Comparison of ENCODE assay signal across 10 cellular contexts in the genomic region with DNA sequence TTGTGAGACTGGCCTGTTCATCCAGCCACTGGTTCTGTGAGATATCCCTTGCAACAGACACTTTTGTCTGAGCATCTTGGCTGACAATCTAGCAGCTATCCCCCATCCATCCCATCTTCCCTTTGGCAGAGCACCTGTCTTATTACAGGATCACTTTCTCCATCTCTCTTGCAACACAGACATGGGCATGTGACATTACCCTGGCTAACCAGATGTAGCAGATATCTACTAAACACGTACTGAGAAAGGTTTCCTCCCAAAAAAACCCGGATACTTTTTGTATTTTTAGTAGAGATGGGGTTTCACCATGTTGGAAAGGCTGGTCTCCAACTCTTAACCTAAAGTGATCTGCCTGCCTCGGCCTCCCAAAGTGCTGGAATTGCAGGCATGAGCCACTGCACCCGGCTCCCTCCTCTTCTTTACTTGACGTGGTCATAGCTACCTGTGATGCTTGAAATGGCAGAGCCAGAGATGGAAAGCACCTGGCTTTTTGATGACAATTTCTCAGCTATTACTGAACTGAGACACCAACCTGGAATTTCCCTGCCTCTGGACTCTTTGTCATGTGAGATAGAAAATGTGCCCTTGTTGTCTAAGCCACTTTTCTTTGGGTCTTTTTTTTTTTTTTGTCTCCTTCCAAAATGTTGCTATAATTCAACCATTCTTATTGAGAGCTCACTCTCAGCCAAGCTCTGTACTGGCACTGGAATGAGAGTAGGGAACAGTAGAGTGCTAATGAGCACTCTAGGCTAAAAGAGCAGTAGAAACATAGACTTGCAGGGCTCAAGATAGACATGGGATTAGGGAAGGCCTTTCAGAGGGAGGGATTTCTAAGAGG. TPM values are rescaled to one million over a fixed set of nuclear protein-coding genes. Genes with fewer than 3 reads are reported as not detected.
A peak's percentile ranks its signal among the peaks of the same experiment; 100 is the strongest.
DNase-seq lines count a peak whose midpoint lies in the region; ATAC-seq lines count a peak whose summit lies in the region.
"Had no signal": no experiment of that assay in that cellular context is flagged by ENCODE, and none has a peak within 500 bp of the region (broad histone marks: within the 10 kb centered on the region; RNA-seq: fewer than 3 reads in every experiment).

No MANE protein-coding gene starts in this region.

- no peaks in the 10 kb centered on the region for H3K27me3 ChIP-seq in H7 (ENCODE audit: control insufficient read depth, insufficient read depth, low read length)

- H3K9me3 Mint-ChIP-seq in activated CD4-positive, alpha-beta memory T cell treated with anti-CD3 and anti-CD28 coated beads, Interleukin-2, amount 10 ng/mL, durations not matched to agents 7 days and 5 days: peaks cover 2% of the 10 kb centered on the region
- peaks cover 2% of the 10 kb centered on the region for H3K9me3 Mint-ChIP-seq in memory B cell

- H3K27ac Mint-ChIP-seq in activated CD4-positive, alpha-beta memory T cell treated with anti-CD3 and anti-CD28 coated beads, Interleukin-2, amount 10 ng/mL, durations not matched to agents 7 days and 5 days: peak overlapping the region; percentile 66
- H3K27ac Mint-ChIP-seq in memory B cell: peak overlapping the region; percentile 100

- peaks cover 58% of the 10 kb centered on the region for H3K36me3 Mint-ChIP-seq in activated CD4-positive, alpha-beta memory T cell treated with anti-CD3 and anti-CD28 coated beads, Interleukin-2, amount 10 ng/mL, durations not matched to agents 7 days and 5 days (ENCODE audit: low read depth)
- H3K36me3 Mint-ChIP-seq in memory B cell: peaks cover 8% of the 10 kb centered on the region

- H3K4me3 ChIP-seq in GM08714 (ENCODE audit: low read length) (peak overlapping the region; percentile 4; the same call in 1 of the 2 replicates), H7 (ENCODE audit: insufficient read depth, low read depth, low read length) (no peak overlapping the region)
- H3K4me3 ChIP-seq: left ventricle myocardium inferior had no signal

- H3K4me1 Mint-ChIP-seq in activated CD4-positive, alpha-beta memory T cell treated with anti-CD3 and anti-CD28 coated beads, Interleukin-2, amount 10 ng/mL, durations not matched to agents 7 days and 5 days: peaks cover 78% of the 10 kb centered on the region
- peaks cover 39% of the 10 kb centered on the region for H3K4me1 Mint-ChIP-seq in memory B cell

- CTCF ChIA-PET in activated CD4-positive, alpha-beta memory T cell treated with anti-CD3 and anti-CD28 coated beads, Interleukin-2, amount 10 ng/mL, durations not matched to agents 7 days and 5 days (lab: Charles Lee): interaction anchor here (0.7 to 1.7 kb wide), 4 partner anchors 11 to 28 kb away, joined by 3 to 4 read pairs (median 4); no protein-coding TSS in a partner anchor

- POLR2A ChIA-PET in activated CD4-positive, alpha-beta memory T cell treated with anti-CD3 and anti-CD28 coated beads, Interleukin-2, amount 10 ng/mL, durations not matched to agents 7 days and 5 days (lab: Charles Lee): interaction anchor here (1.0 to 4.5 kb wide), 9 partner anchors 8 to 34 kb away, joined by 3 to 30 read pairs (median 9); no protein-coding TSS in a partner anchor

- H3K36me3 ChIP-seq in H7 (replicated peaks; ENCODE audit: control insufficient read depth, insufficient read depth, low read length): no peaks in the 10 kb centered on the region
- H3K36me3 ChIP-seq: left ventricle myocardium inferior had no signal

- H3K4me3 Mint-ChIP-seq in activated CD4-positive, alpha-beta memory T cell treated with anti-CD3 and anti-CD28 coated beads, Interleukin-2, amount 10 ng/mL, durations not matched to agents 7 days and 5 days: no peak overlapping the region
- peak overlapping the region; percentile 48 for H3K4me3 Mint-ChIP-seq in memory B cell

- ATAC-seq in HG02798 (IDR thresholded peaks at IDR 0.05; ENCODE audit: poor library complexity, unreplicated experiment): peak; percentile 40
- ATAC-seq in memory B cell (ENCODE audit: low read depth): peak; percentile 69

- no peaks in the 10 kb centered on the region for H3K27me3 Mint-ChIP-seq in activated CD4-positive, alpha-beta memory T cell treated with anti-CD3 and anti-CD28 coated beads, Interleukin-2, amount 10 ng/mL, durations not matched to agents 7 days and 5 days
- no peaks in the 10 kb centered on the region for H3K27me3 Mint-ChIP-seq in memory B cell

- intact Hi-C loops in head of caudate nucleus (cut with DNase I): no loop called here

- no peak for DNase-seq in activated CD4-positive, alpha-beta memory T cell treated with anti-CD3 and anti-CD28 coated beads, Interleukin-2, amount 10 ng/mL, durations not matched to agents 7 days and 5 days
- DNase-seq in memory B cell (ENCODE audit: low spot score in 2 of 2) (peak; percentile 59 to 83), H7 (no peak), 8988T (no peak), foreskin melanocyte (no peak), head of caudate nucleus (no peak)
- DNase-seq: left ventricle myocardium inferior, NCI-H1105 had no signal

RNA-seq across cellular contexts. Expression of a gene that starts 32.6 kb away (rescaled TPM):
- 100 to 1,000 TPM; 208 to 213 TPM for total RNA-seq in activated CD4-positive, alpha-beta memory T cell treated with anti-CD3 and anti-CD28 coated beads, Interleukin-2, amount 10 ng/mL, durations not matched to agents 7 days and 5 days
- 16.0 and 19.6 TPM in 2 replicates for total RNA-seq in H7 (2014; rRNA removed; shearing (Covaris generic))

RNA-seq across cellular contexts. Expression of a gene that starts 43.3 kb away (rescaled TPM):
- 10 to 100 TPM; 25.1 to 26.3 TPM for total RNA-seq in activated CD4-positive, alpha-beta memory T cell treated with anti-CD3 and anti-CD28 coated beads, Interleukin-2, amount 10 ng/mL, durations not matched to agents 7 days and 5 days
- total RNA-seq in H7 (2014; rRNA removed; shearing (Covaris generic)): 13.0 and 18.0 TPM in 2 replicates

Comparison
In these comparisons a context has a peak if more than half of its experiments do, and no peak if none do; other contexts are left out.
1. DNase-seq: peak in memory B cell (2 of 2); none in activated CD4-positive, alpha-beta memory T cell treated with anti-CD3 and anti-CD28 coated beads, Interleukin-2, amount 10 ng/mL, durations not matched to agents 7 days and 5 days (single experiment), H7 (single experiment), 8988T (single experiment), foreskin melanocyte (single experiment) and head of caudate nucleus (0 of 42).
2. RNA of a gene that starts 32.6 kb away (total RNA-seq): 208 to 213 TPM in activated CD4-positive, alpha-beta memory T cell treated with anti-CD3 and anti-CD28 coated beads, Interleukin-2, amount 10 ng/mL, durations not matched to agents 7 days and 5 days; 16.0 to 19.6 TPM in H7; every median in the first group is over 10 times any median in the second.